11 cellular contexts compared by ENCODE assay signal in the genomic region with DNA sequence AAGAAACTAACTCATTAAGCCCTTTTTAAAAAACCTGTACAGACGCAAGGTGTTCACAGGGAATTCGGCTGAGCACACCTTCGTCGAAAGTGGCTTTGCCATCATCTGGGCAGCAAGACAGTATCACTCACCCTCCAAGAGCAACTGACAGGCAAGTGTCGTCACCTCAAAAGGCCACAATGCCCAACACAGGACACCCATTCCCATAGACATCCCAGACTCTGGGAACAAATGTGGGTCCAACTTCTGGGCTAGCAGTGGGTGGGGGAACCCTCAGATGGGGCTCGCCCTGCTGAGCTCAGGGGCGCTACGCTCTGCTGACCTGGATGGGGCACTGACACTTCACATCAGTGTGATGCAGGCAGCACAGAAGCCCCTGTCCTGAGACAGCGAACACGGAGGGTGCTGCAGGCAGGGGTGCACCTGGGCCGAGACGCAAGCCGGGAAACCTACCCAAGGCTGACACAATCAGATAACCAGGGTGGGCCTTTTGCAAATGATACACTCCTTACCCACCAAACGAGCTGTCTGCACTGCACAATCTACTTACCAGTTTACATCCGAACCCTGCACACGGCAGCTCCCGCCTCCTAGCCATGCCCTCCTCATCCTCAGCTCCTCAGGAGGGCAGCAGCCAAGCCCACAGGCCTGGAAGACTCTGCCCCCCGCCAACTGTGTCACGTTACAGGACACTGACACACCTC. TPM values are rescaled to one million over a fixed set of nuclear protein-coding genes. Genes with fewer than 3 reads are reported as not detected.
A peak's percentile ranks its signal among the peaks of the same experiment; 100 is the strongest.
DNase-seq lines count a peak whose midpoint lies in the region; ATAC-seq and TF ChIP-seq lines count a peak whose summit lies in the region.
"Had no signal": no experiment of that assay in that cellular context is flagged by ENCODE, and none has a peak within 500 bp of the region (broad histone marks: within the 10 kb centered on the region; RNA-seq: fewer than 3 reads in every experiment).

No MANE protein-coding gene starts in this region.

- H3K27ac ChIP-seq in BLaER1 treated with 17β-estradiol and CSF1 and Interleukin-3, amounts not matched to agents 10 nM and 100 nM = no peak overlapping the region
- H3K27ac ChIP-seq in Panc1 (ENCODE audit: low read length) = 0 out of 2 replicates have a peak overlapping the region, but pooled peaks have one; percentile 23
- peak overlapping the region in 3 of 4 donors; percentile 93 to 98 (median 95) for H3K27ac ChIP-seq in gastroesophageal sphincter
- peak overlapping the region in 1 of 2 donors; percentile 85 for H3K27ac ChIP-seq in prostate gland

- DNase-seq in Panc1 (ENCODE audit: low read depth, low spot score) (no peak), prostate gland (ENCODE audit: low spot score) (no peak), HuH-7 (ENCODE audit: low spot score) (no peak), Ammon's horn (ENCODE audit: low spot score) (no peak)
- no peak for DNase-seq in activated CD4-positive, alpha-beta T cell treated with anti-CD3 and anti-CD28 coated beads for 36 hours
- DNase-seq: activated T-cell treated with anti-CD3 and anti-CD28 coated beads, Interleukin-2, amount 50 U/mL, for 48 hours had no signal

- POLR2A ChIA-PET in Panc1 (lab: Charles Lee) = no interaction called here
- POLR2A ChIA-PET in activated CD4-positive, alpha-beta T cell treated with anti-CD3 and anti-CD28 coated beads for 36 hours (lab: Charles Lee) = no interaction called here

- peak overlapping the region in 9 of 10 experiments; percentile 64 to 88 (median 74); a peak in 11 of 20 replicates for H3K4me3 ChIP-seq in BLaER1 treated with 17β-estradiol and CSF1 and Interleukin-3, amounts not matched to agents 10 nM and 100 nM
- peak overlapping the region; percentile 66 to 71 for H3K4me3 ChIP-seq in Panc1 (ENCODE audit: low read depth in 2 of 2, low read length in 2 of 2)
- peak overlapping the region; percentile 76 to 81 for H3K4me3 ChIP-seq in gastroesophageal sphincter
- H3K4me3 ChIP-seq in prostate gland = peak overlapping the region; percentile 68 to 79

- H3K9ac ChIP-seq in BLaER1 treated with 17β-estradiol and CSF1 and Interleukin-3, amounts not matched to agents 10 nM and 100 nM = peak overlapping the region in 4 of 11 experiments; percentile 86 to 90 (median 88); a peak in 9 of 22 replicates

- H4K20me1 ChIP-seq in BLaER1 treated with 17β-estradiol and CSF1 and Interleukin-3, amounts not matched to agents 10 nM and 100 nM = peaks cover 12 to 60% (median 45%) of the 10 kb centered on the region in 11 experiments; a peak in 20 of 22 replicates

- no peaks in the 10 kb centered on the region for H3K36me3 ChIP-seq in BLaER1 treated with 17β-estradiol and CSF1 and Interleukin-3, amounts not matched to agents 10 nM and 100 nM
- H3K36me3 ChIP-seq in Panc1 (ENCODE audit: control insufficient read depth, insufficient read depth, low read length) = no peaks in the 10 kb centered on the region
- no peaks in the 10 kb centered on the region for H3K36me3 ChIP-seq in gastroesophageal sphincter
- no peaks in the 10 kb centered on the region for H3K36me3 ChIP-seq in prostate gland

- 20 to 32% methylated on average over 1 to 3 of the region's 19 CpGs for WGBS in gastroesophageal sphincter (ENCODE audit: low coverage in 1 of 2), 2 donors
- 61% methylated on average over 18 of the region's 19 CpGs for WGBS in prostate gland

- intact Hi-C loops in Panc1 (cut with micrococcal nuclease; ENCODE audit: unreplicated experiment) (no loop called here), prostate gland (cut with DNase I) (loop anchor here (5.0 kb wide), 1 partner anchor 175 kb away; no protein-coding TSS in a partner anchor)
- intact Hi-C loops in activated CD4-positive, alpha-beta T cell treated with anti-CD3 and anti-CD28 coated beads for 36 hours (cut with DNase I, micrococcal nuclease) = no loop called here

- in situ Hi-C loops in Panc1 (cut with HindIII; ENCODE audit: low pct_unique_long_range_greater_than_20kb, low sequenced_read_pairs) = no loop called here

- H3K4me1 ChIP-seq in BLaER1 treated with 17β-estradiol and CSF1 and Interleukin-3, amounts not matched to agents 10 nM and 100 nM = peaks cover 25 to 52% (median 47%) of the 10 kb centered on the region in 10 experiments
- peaks cover 14% of the 10 kb centered on the region for H3K4me1 ChIP-seq in Panc1 (ENCODE audit: control insufficient read depth, insufficient read depth, low read length)
- peaks cover 0 to 67% (median 26%) of the 10 kb centered on the region in 3 donors for H3K4me1 ChIP-seq in gastroesophageal sphincter
- H3K4me1 ChIP-seq in prostate gland (replicated peaks) = no peaks in the 10 kb centered on the region

- no peaks in the 10 kb centered on the region for H3K9me3 Mint-ChIP-seq in activated CD4-positive, alpha-beta T cell treated with anti-CD3 and anti-CD28 coated beads for 36 hours (ENCODE audit: low read depth)
- H3K9me3 Mint-ChIP-seq: T-helper 1 cell treated with Interleukin-12 subunit alpha and Interleukin-12 subunit beta and Interleukin-4 antibody, amounts not matched to agents 30 μg/mL and 1 μg/mL, for 36 hours had no signal

- BruUV-seq in Panc1 (replicated peaks; lab: Mats Ljungman, UMichigan) = no TSS peak

- TF ChIP-seq POLR2A in gastroesophageal sphincter (IDR thresholded peaks at IDR 0.05) = no peak
- TF ChIP-seq POLR2A in prostate gland (IDR thresholded peaks at IDR 0.05) = no peak

- H3K9me3 ChIP-seq in BLaER1 treated with 17β-estradiol and CSF1 and Interleukin-3, amounts not matched to agents 10 nM and 100 nM (replicated peaks in 1 of 11) = peaks cover 0 to 5% (median 0%) of the 10 kb centered on the region in 11 experiments; a peak in 1 of 22 replicates
- no peaks in the 10 kb centered on the region for H3K9me3 ChIP-seq in Panc1 (ENCODE audit: control insufficient read depth, insufficient read depth, low read depth, low read length)
- H3K9me3 ChIP-seq in gastroesophageal sphincter = no peaks in the 10 kb centered on the region
- H3K9me3 ChIP-seq in prostate gland = no peaks in the 10 kb centered on the region
- H3K9me3 ChIP-seq: mucosa of descending colon had no signal

- no peak for TF ChIP-seq EP300 in gastroesophageal sphincter (IDR thresholded peaks at IDR 0.05)

- peaks cover 4% of the 10 kb centered on the region for H3K4me1 Mint-ChIP-seq in activated CD4-positive, alpha-beta T cell treated with anti-CD3 and anti-CD28 coated beads for 36 hours

- ATAC-seq in Panc1 = no peak
- ATAC-seq in gastroesophageal sphincter = no peak
- no peak for ATAC-seq in activated CD4-positive, alpha-beta T cell treated with anti-CD3 and anti-CD28 coated beads for 36 hours
- ATAC-seq in HG02642 (IDR thresholded peaks at IDR 0.05; ENCODE audit: poor library complexity, unreplicated experiment) = no peak

- CTCF ChIA-PET in Panc1 (lab: Charles Lee) = interaction anchor here (1.2 kb wide), 1 partner anchor 101 kb away, joined by 3 read pairs; no protein-coding TSS in a partner anchor
- CTCF ChIA-PET in activated CD4-positive, alpha-beta T cell treated with anti-CD3 and anti-CD28 coated beads for 36 hours (lab: Charles Lee) = no interaction called here

- peak overlapping the region; percentile 92 to 100 (median 99) for H3K4me2 ChIP-seq in BLaER1 treated with 17β-estradiol and CSF1 and Interleukin-3, amounts not matched to agents 10 nM and 100 nM

- TF ChIP-seq CTCF in Panc1 (IDR thresholded peaks at IDR 0.05) (no peak), gastroesophageal sphincter (IDR thresholded peaks at IDR 0.05) (no peak), prostate gland (IDR thresholded peaks at IDR 0.05) (no peak)

- no peak overlapping the region for H3K4me3 Mint-ChIP-seq in activated CD4-positive, alpha-beta T cell treated with anti-CD3 and anti-CD28 coated beads for 36 hours
- H3K4me3 Mint-ChIP-seq: T-helper 1 cell treated with Interleukin-12 subunit alpha and Interleukin-12 subunit beta and Interleukin-4 antibody, amounts not matched to agents 30 μg/mL and 1 μg/mL, for 36 hours had no signal

- H3K27me3 Mint-ChIP-seq in activated CD4-positive, alpha-beta T cell treated with anti-CD3 and anti-CD28 coated beads for 36 hours = peaks cover 39% of the 10 kb centered on the region

- H3K27me3 ChIP-seq in BLaER1 treated with 17β-estradiol and CSF1 and Interleukin-3, amounts not matched to agents 10 nM and 100 nM = peaks cover 0 to 72% (median 0%) of the 10 kb centered on the region in 11 experiments; a peak in 9 of 22 replicates
- no peaks in the 10 kb centered on the region for H3K27me3 ChIP-seq in Panc1 (ENCODE audit: control insufficient read depth, insufficient read depth, low read length)
- H3K27me3 ChIP-seq in gastroesophageal sphincter = no peaks in the 10 kb centered on the region
- H3K27me3 ChIP-seq in prostate gland (replicated peaks; ENCODE audit: insufficient read depth) = no peaks in the 10 kb centered on the region

- no peaks in the 10 kb centered on the region for H3K36me3 Mint-ChIP-seq in activated CD4-positive, alpha-beta T cell treated with anti-CD3 and anti-CD28 coated beads for 36 hours (ENCODE audit: low read depth)

- no peak overlapping the region for H3K27ac Mint-ChIP-seq in activated CD4-positive, alpha-beta T cell treated with anti-CD3 and anti-CD28 coated beads for 36 hours
- H3K27ac Mint-ChIP-seq: T-helper 1 cell treated with Interleukin-12 subunit alpha and Interleukin-12 subunit beta and Interleukin-4 antibody, amounts not matched to agents 30 μg/mL and 1 μg/mL, for 36 hours had no signal

RNA-seq across cellular contexts. Expression of a gene that starts 1.7 kb away (rescaled TPM):
- total RNA-seq in Panc1 (2021; ENCODE audit: unreplicated experiment) (13.2 TPM), gastroesophageal sphincter (10 to 100 TPM; 40.8 to 73.8 (median 47.7) TPM), prostate gland (10 to 100 TPM; 12.3 to 41.8 TPM)
- polyA plus RNA-seq in Panc1 (2012; ENCODE audit: insufficient read length) = 12.1 TPM
- under 1 TPM; 0.76 to 0.94 TPM for total RNA-seq in activated CD4-positive, alpha-beta T cell treated with anti-CD3 and anti-CD28 coated beads for 36 hours

Comparison
In these comparisons a context has a peak if more than half of its experiments do, and no peak if none do; other contexts are left out.
1. H3K27ac ChIP-seq: peak in Panc1 (single experiment) and gastroesophageal sphincter (3 of 4); none in BLaER1 treated with 17β-estradiol and CSF1 and Interleukin-3, amounts not matched to agents 10 nM and 100 nM (0 of 11).
2. Peak in every context shown above with its lines, with median percentiles within 50 percentile points of each other: H3K4me3 ChIP-seq.